1 cellular context compared by ENCODE assay signal in the genomic region with DNA sequence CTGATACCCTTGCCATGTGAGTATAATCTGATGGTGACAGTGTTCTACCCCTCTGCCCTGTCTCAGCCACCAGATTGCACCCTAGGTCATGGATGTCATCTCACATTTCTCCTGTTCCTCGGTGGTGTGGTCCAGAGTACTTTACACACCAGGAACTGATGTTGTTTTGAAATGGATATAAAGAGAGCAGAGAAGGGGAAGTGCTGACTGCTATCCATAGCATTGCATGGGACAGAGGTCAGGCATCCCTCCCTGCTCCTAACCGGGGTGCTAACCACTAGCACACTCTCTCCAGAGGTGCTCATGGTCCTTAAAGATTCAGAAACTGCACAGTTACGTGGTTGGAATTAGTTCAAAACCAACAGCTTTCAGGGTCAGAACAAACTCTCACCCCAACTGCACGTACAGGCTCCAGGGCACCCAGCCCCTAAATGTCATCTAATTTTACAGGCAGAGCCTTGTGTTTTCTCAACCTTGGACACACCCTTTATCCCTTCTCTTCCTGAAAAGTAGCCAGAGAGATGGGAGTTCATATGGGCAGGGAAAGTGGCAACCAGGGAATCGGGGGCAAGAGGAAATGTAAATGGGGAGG.
TF ChIP-seq lines count a peak whose summit lies in the region.

No MANE protein-coding gene starts in this region.

TF ChIP-seq in IMR-90, 13 proteins besides CTCF, POLR2A, EP300 and RAD21:
- no peak for TF ChIP-seq FOS (IDR thresholded peaks at IDR 0.05; ENCODE audit: low read depth, low read length)
- TF ChIP-seq CHD1 (IDR thresholded peaks at IDR 0.05; ENCODE audit: low read depth, low read length), result no peak
- no peak for TF ChIP-seq MXI1 (IDR thresholded peaks at IDR 0.05; ENCODE audit: borderline replicate concordance, low read depth, low read length)
- no peak for TF ChIP-seq RCOR1 (IDR thresholded peaks at IDR 0.05; ENCODE audit: insufficient replicate concordance, low read length)
